Comparison of ENCODE assay signal across 20 cellular contexts in genomic region chr2:177675256-177676220, GRCh38.
DNase-seq lines count a peak whose midpoint lies in the region; ATAC-seq and TF ChIP-seq lines count a peak whose summit lies in the region.
"Had no signal": no experiment of that assay in that cellular context is flagged by ENCODE, and none has a peak within 500 bp of the region (broad histone marks: within the 10 kb centered on the region; RNA-seq: fewer than 3 reads in every experiment).

No MANE protein-coding gene starts in this region.

- no peaks in the 10 kb centered on the region for H3K9me3 ChIP-seq in SJCRH30 (replicated peaks)
- no peaks in the 10 kb centered on the region for H3K9me3 ChIP-seq in spleen
- H3K9me3 ChIP-seq: mucosa of descending colon had no signal

- TF ChIP-seq POLR2A in spleen (IDR thresholded peaks at IDR 0.05), result no peak

- H3K4me1 ChIP-seq in SJCRH30 (peaks cover 35% of the 10 kb centered on the region), spleen (no peaks in the 10 kb centered on the region)

- H3K4me1 Mint-ChIP-seq in glutamatergic neuron (ENCODE audit: low read depth, unreplicated experiment) (peaks cover 19% of the 10 kb centered on the region), progenitor cell of endocrine pancreas (ENCODE audit: low read depth) (peaks cover 24% of the 10 kb centered on the region)
- H3K4me1 Mint-ChIP-seq: B cell had no signal

- H3K9me3 Mint-ChIP-seq in glutamatergic neuron (ENCODE audit: unreplicated experiment), result no peaks in the 10 kb centered on the region
- H3K9me3 Mint-ChIP-seq in progenitor cell of endocrine pancreas (ENCODE audit: low read depth), result no peaks in the 10 kb centered on the region
- H3K9me3 Mint-ChIP-seq: activated B cell treated with CpG ODN at 0.5 μM for 24 hours; activated naive CD8-positive, alpha-beta T cell treated with anti-CD3 and anti-CD28 coated beads, Interleukin-2, amount 10 ng/mL, durations not matched to agents 7 days and 5 days had no signal

- TF ChIP-seq CTCF in glutamatergic neuron (IDR thresholded peaks at IDR 0.05; ENCODE audit: partially characterized antibody, unreplicated experiment), result no peak
- TF ChIP-seq CTCF in progenitor cell of endocrine pancreas (IDR thresholded peaks at IDR 0.05; ENCODE audit: unreplicated experiment), result no peak
- TF ChIP-seq CTCF in spleen (IDR thresholded peaks at IDR 0.05 in 8 of 11, conservative IDR thresholded peaks at IDR 0.05 in 3 of 11), result no peak

- no peaks in the 10 kb centered on the region for H3K36me3 Mint-ChIP-seq in glutamatergic neuron (ENCODE audit: unreplicated experiment)
- peaks cover 26% of the 10 kb centered on the region for H3K36me3 Mint-ChIP-seq in progenitor cell of endocrine pancreas (ENCODE audit: insufficient read depth)
- H3K36me3 Mint-ChIP-seq: activated naive CD8-positive, alpha-beta T cell treated with anti-CD3 and anti-CD28 coated beads, Interleukin-2, amount 10 ng/mL, durations not matched to agents 7 days and 5 days had no signal

- no peaks in the 10 kb centered on the region for H3K27me3 ChIP-seq in SJCRH30
- H3K27me3 ChIP-seq in spleen (replicated peaks in 1 of 7), result peaks cover 0 to 7% (median 0%) of the 10 kb centered on the region in 7 donors

- H3K27ac ChIP-seq in SJCRH30 (peak overlapping the region; percentile 61), spleen (no peak overlapping the region)
- H3K27ac ChIP-seq: brain microvascular endothelial cell, coronary artery had no signal

- ATAC-seq in GM19467 (IDR thresholded peaks at IDR 0.05; ENCODE audit: unreplicated experiment), result no peak
- ATAC-seq: left cardiac atrium, mucosa of descending colon had no signal

- H3K27ac Mint-ChIP-seq in glutamatergic neuron (ENCODE audit: unreplicated experiment) (peak overlapping the region; percentile 49), progenitor cell of endocrine pancreas (peak overlapping the region; percentile 78)
- H3K27ac Mint-ChIP-seq: activated B cell treated with CpG ODN at 0.5 μM for 24 hours; activated naive CD8-positive, alpha-beta T cell treated with anti-CD3 and anti-CD28 coated beads, Interleukin-2, amount 10 ng/mL, durations not matched to agents 7 days and 5 days; B cell had no signal

- no peak overlapping the region for H3K4me3 Mint-ChIP-seq in glutamatergic neuron (ENCODE audit: unreplicated experiment)
- H3K4me3 Mint-ChIP-seq in progenitor cell of endocrine pancreas (ENCODE audit: low read depth), result no peak overlapping the region
- H3K4me3 Mint-ChIP-seq: activated B cell treated with CpG ODN at 0.5 μM for 24 hours; activated naive CD8-positive, alpha-beta T cell treated with anti-CD3 and anti-CD28 coated beads, Interleukin-2, amount 10 ng/mL, durations not matched to agents 7 days and 5 days; B cell had no signal

- WGBS in spleen, 5 donors, result 51 to 73% (median 62%) methylated on average over 9 of the region's 9 CpGs

- H3K27me3 Mint-ChIP-seq in glutamatergic neuron (ENCODE audit: unreplicated experiment) (no peaks in the 10 kb centered on the region), progenitor cell of endocrine pancreas (no peaks in the 10 kb centered on the region)

- intact Hi-C loops in spleen (cut with DNase I; ENCODE audit: low total_unique reads), result no loop called here

- no peak overlapping the region for H3K4me3 ChIP-seq in Jurkat, Clone E6-1 (ENCODE audit: low read length)
- H3K4me3 ChIP-seq in SJCRH30, result peak overlapping the region; percentile 13; the same call in 1 of the 2 replicates
- no peak overlapping the region for H3K4me3 ChIP-seq in spleen
- H3K4me3 ChIP-seq: coronary artery, mucosa of descending colon had no signal

- DNase-seq in Jurkat, Clone E6-1 (ENCODE audit: low read depth, low spot score), result peak; percentile 55
- DNase-seq in SJCRH30 (peak; percentile 33 to 60), glutamatergic neuron (no peak), progenitor cell of endocrine pancreas (ENCODE audit: low spot score, unreplicated experiment) (no peak), AML-193 (lab: John Stamatoyannopoulos, UW) (no peak), A172 (ENCODE audit: low spot score) (no peak), spleen (no peak)
- DNase-seq: activated B cell treated with CpG ODN at 0.5 μM for 24 hours; activated CD8-positive, alpha-beta memory T cell treated with anti-CD3 and anti-CD28 coated beads for 24 hours; activated naive CD8-positive, alpha-beta T cell treated with anti-CD3 and anti-CD28 coated beads, Interleukin-2, amount 10 ng/mL, durations not matched to agents 7 days and 5 days; brain microvascular endothelial cell; GDM1; left cardiac atrium; mucosa of descending colon; NCI-H1092; stimulated activated CD4-positive, alpha-beta T cell treated with anti-CD3 and anti-CD28 coated beads, Interleukin-2, amount 100 ng/mL, for 48 hours; T-helper 2 cell had no signal

- H3K36me3 ChIP-seq in SJCRH30 (no peaks in the 10 kb centered on the region), spleen (no peaks in the 10 kb centered on the region)
- H3K36me3 ChIP-seq: brain microvascular endothelial cell had no signal

Comparison
In these comparisons a context has a peak if more than half of its experiments do, and no peak if none do; other contexts are left out.
1. DNase-seq: peak in Jurkat, Clone E6-1 (single experiment) and SJCRH30 (2 of 2); none in glutamatergic neuron (single experiment), progenitor cell of endocrine pancreas (single experiment), AML-193 (0 of 2), A172 (single experiment) and spleen (single experiment).